In the genomic region with DNA sequence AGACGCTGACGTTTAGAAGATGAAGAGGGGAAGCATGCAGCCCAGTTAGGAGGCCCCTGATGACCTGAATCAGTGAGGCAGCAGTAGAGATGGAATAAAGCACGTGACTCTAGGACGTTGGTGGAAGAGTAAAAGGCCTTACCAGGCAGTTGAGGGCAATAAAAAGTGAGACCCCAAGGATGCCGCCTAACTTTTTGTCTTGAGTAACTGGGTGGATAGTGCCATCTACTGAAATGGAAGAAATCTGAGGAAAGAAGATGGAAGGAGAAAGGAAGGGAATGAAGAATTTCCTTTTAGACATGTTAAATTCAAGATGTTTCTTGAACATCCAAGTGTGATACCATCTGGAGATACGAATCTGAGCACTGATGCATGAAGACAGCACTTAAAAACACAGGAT, we compare ENCODE assay signal across 13 cellular contexts.
"Had no signal": no experiment of that assay in that cellular context is flagged by ENCODE, and none has a peak within 500 bp of the region (broad histone marks: within the 10 kb centered on the region; RNA-seq: fewer than 3 reads in every experiment).

No MANE protein-coding gene starts in this region.

- H3K36me3 ChIP-seq: gastroesophageal sphincter, heart right ventricle, left ventricle myocardium inferior, thoracic aorta had no signal

- H3K27me3 ChIP-seq: gastroesophageal sphincter, heart right ventricle had no signal

- DNase-seq: activated CD4-positive, alpha-beta memory T cell treated with anti-CD3 and anti-CD28 coated beads, Interleukin-2, amount 10 ng/mL, durations not matched to agents 7 days and 5 days; activated CD4-positive, alpha-beta T cell treated with anti-CD3 and anti-CD28 coated beads for 4 hours; activated naive CD4-positive, alpha-beta T cell treated with anti-CD3 and anti-CD28 coated beads, Interleukin-2, amount 10 ng/mL, durations not matched to agents 7 days and 5 days; activated T-cell treated with anti-CD3 and anti-CD28 coated beads, Interleukin-2, amount 50 U/mL, for 24 hours; erythroblast; heart right ventricle; islet precursor cell; left ventricle myocardium inferior; natural killer cell; nucleus accumbens had no signal

- H3K27ac ChIP-seq: gastroesophageal sphincter, heart right ventricle, left ventricle myocardium inferior, thoracic aorta had no signal

- ATAC-seq: gastroesophageal sphincter; heart right ventricle; natural killer cell; stimulated activated effector memory CD8-positive, alpha-beta T cell treated with anti-CD3 and anti-CD28 coated beads, Interleukin-12 subunit alpha, Interleukin-12 subunit beta, amount 100 ng/mL, for 72 hours had no signal

- H3K4me1 ChIP-seq: heart right ventricle, left ventricle myocardium inferior had no signal

- H3K4me3 ChIP-seq: gastroesophageal sphincter, heart right ventricle, left ventricle myocardium inferior, thoracic aorta had no signal

- H3K9me3 ChIP-seq: thoracic aorta had no signal
